In the genomic region with DNA sequence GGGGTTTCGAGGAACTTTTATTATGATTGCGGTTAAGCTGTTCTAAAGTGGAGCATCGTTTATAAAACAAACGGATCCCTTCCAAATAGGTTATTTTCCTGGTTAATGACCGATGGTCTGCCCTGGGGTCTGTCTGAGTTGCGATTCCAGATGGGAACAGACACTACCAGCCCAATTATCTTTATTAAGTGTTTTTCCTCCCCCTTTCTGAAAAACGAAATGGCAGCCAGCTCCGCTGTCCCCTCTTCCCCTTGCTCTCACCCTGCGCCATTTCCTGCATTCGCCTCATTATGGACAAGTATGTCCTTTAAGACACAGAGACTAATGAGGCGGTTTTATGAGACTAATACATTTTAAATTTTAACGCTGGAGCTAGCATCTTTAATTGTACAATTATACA, we compare ENCODE assay signal across 1 cellular context.
TF ChIP-seq lines count a peak whose summit lies in the region.

No MANE protein-coding gene starts in this region.

TF ChIP-seq in GM23338, 12 proteins besides CTCF, POLR2A, EP300 and RAD21 (continued from another document):
- TF ChIP-seq EZH2phosphoT487 (IDR thresholded peaks at IDR 0.05; ENCODE audit: unreplicated experiment) (no peak), EZH2 (IDR thresholded peaks at IDR 0.05; ENCODE audit: low read depth, unreplicated experiment) (no peak), ZNF114 (CRISPR knock-in tag; IDR thresholded peaks at IDR 0.05) (no peak), JUNB (IDR thresholded peaks at IDR 0.05; ENCODE audit: unreplicated experiment) (no peak), ZNF331 (CRISPR knock-in tag; IDR thresholded peaks at IDR 0.05; ENCODE audit: low read depth) (no peak), NANOG (IDR thresholded peaks at IDR 0.05; ENCODE audit: borderline replicate concordance) (no peak)
- TF ChIP-seq, protein P1, sequence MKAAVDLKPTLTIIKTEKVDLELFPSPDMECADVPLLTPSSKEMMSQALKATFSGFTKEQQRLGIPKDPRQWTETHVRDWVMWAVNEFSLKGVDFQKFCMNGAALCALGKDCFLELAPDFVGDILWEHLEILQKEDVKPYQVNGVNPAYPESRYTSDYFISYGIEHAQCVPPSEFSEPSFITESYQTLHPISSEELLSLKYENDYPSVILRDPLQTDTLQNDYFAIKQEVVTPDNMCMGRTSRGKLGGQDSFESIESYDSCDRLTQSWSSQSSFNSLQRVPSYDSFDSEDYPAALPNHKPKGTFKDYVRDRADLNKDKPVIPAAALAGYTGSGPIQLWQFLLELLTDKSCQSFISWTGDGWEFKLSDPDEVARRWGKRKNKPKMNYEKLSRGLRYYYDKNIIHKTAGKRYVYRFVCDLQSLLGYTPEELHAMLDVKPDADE (IDR thresholded peaks at IDR 0.05), result no peak
- TF ChIP-seq, protein P2, sequence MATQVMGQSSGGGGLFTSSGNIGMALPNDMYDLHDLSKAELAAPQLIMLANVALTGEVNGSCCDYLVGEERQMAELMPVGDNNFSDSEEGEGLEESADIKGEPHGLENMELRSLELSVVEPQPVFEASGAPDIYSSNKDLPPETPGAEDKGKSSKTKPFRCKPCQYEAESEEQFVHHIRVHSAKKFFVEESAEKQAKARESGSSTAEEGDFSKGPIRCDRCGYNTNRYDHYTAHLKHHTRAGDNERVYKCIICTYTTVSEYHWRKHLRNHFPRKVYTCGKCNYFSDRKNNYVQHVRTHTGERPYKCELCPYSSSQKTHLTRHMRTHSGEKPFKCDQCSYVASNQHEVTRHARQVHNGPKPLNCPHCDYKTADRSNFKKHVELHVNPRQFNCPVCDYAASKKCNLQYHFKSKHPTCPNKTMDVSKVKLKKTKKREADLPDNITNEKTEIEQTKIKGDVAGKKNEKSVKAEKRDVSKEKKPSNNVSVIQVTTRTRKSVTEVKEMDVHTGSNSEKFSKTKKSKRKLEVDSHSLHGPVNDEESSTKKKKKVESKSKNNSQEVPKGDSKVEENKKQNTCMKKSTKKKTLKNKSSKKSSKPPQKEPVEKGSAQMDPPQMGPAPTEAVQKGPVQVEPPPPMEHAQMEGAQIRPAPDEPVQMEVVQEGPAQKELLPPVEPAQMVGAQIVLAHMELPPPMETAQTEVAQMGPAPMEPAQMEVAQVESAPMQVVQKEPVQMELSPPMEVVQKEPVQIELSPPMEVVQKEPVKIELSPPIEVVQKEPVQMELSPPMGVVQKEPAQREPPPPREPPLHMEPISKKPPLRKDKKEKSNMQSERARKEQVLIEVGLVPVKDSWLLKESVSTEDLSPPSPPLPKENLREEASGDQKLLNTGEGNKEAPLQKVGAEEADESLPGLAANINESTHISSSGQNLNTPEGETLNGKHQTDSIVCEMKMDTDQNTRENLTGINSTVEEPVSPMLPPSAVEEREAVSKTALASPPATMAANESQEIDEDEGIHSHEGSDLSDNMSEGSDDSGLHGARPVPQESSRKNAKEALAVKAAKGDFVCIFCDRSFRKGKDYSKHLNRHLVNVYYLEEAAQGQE (IDR thresholded peaks at IDR 0.05; ENCODE audit: unreplicated experiment), result no peak
